20 cellular contexts compared by ENCODE assay signal in genomic region chr7:41691286-41691966, GRCh38.
"Had no signal": no experiment of that assay in that cellular context is flagged by ENCODE, and none has a peak within 500 bp of the region (broad histone marks: within the 10 kb centered on the region; RNA-seq: fewer than 3 reads in every experiment).

No MANE protein-coding gene starts in this region.

- H3K4me1 Mint-ChIP-seq: neural crest cell had no signal

- H3K4me3 Mint-ChIP-seq: activated T-cell treated with anti-CD3 and anti-CD28 coated beads, Interleukin-2, amount 50 U/mL, for 72 hours; neural crest cell; stimulated activated naive B cell treated with anti-CD40 and anti-IgM and Interleukin-4, amounts not matched to agents 10 μg/mL and 1 μg/mL and 100 μg/mL, for 72 hours had no signal

- FAIRE-seq: colon had no signal

- H3K4me1 ChIP-seq: gastrocnemius medialis, parathyroid adenoma, uterus had no signal

- H3K9me3 Mint-ChIP-seq: activated naive CD4-positive, alpha-beta T cell treated with anti-CD3 and anti-CD28 coated beads, Interleukin-2, amount 50 U/mL, for 72 hours; activated T-cell treated with anti-CD3 and anti-CD28 coated beads, Interleukin-2, amount 50 U/mL, for 72 hours; neural crest cell; stimulated activated naive B cell treated with anti-CD40 and anti-IgM and Interleukin-4, amounts not matched to agents 10 μg/mL and 1 μg/mL and 100 μg/mL, for 72 hours had no signal

- H3K79me2 ChIP-seq: parathyroid adenoma had no signal

- ATAC-seq: activated naive CD4-positive, alpha-beta T cell treated with anti-CD3 and anti-CD28 coated beads, Interleukin-2, amount 50 U/mL, for 72 hours; activated T-cell treated with anti-CD3 and anti-CD28 coated beads, Interleukin-2, amount 50 U/mL, for 72 hours; gastrocnemius medialis; stimulated activated naive B cell treated with anti-CD40 and anti-IgM and Interleukin-4, amounts not matched to agents 10 μg/mL and 1 μg/mL and 100 μg/mL, for 72 hours had no signal

- H3K27ac ChIP-seq: adrenal gland, gastrocnemius medialis, left ventricle myocardium inferior, parathyroid adenoma, sigmoid colon, thyroid gland, WERI-Rb-1 had no signal

- H2AFZ ChIP-seq: parathyroid adenoma had no signal

- DNase-seq: activated CD4-positive, alpha-beta T cell treated with anti-CD3 and anti-CD28 coated beads for 1 hour; activated CD8-positive, alpha-beta memory T cell treated with anti-CD3 and anti-CD28 coated beads for 24 hours; activated CD8-positive, alpha-beta memory T cell treated with anti-CD3 and anti-CD28 coated beads, Interleukin-2, amount 50 U/mL, for 48 hours; activated gamma-delta T cell; activated T-cell treated with anti-CD3 and anti-CD28 coated beads, Interleukin-2, amount 50 U/mL, for 72 hours; adrenal gland; gastrocnemius medialis; heart left ventricle; left ventricle myocardium inferior; sigmoid colon; stimulated activated naive B cell treated with anti-CD40 and anti-IgM and Interleukin-4, amounts not matched to agents 10 μg/mL and 1 μg/mL and 100 μg/mL, for 72 hours; SW 1271; T-helper 2 cell; thyroid gland; uterus; WERI-Rb-1 had no signal

- H3K4me3 ChIP-seq: adrenal gland, gastrocnemius medialis, heart left ventricle, left ventricle myocardium inferior, sigmoid colon, thyroid gland, uterus had no signal

- H3K36me3 Mint-ChIP-seq: activated naive CD4-positive, alpha-beta T cell treated with anti-CD3 and anti-CD28 coated beads, Interleukin-2, amount 50 U/mL, for 72 hours; stimulated activated naive B cell treated with anti-CD40 and anti-IgM and Interleukin-4, amounts not matched to agents 10 μg/mL and 1 μg/mL and 100 μg/mL, for 72 hours had no signal

- H3K27ac Mint-ChIP-seq: activated naive CD4-positive, alpha-beta T cell treated with anti-CD3 and anti-CD28 coated beads, Interleukin-2, amount 50 U/mL, for 72 hours; activated T-cell treated with anti-CD3 and anti-CD28 coated beads, Interleukin-2, amount 50 U/mL, for 72 hours; stimulated activated naive B cell treated with anti-CD40 and anti-IgM and Interleukin-4, amounts not matched to agents 10 μg/mL and 1 μg/mL and 100 μg/mL, for 72 hours had no signal

- H3K27me3 ChIP-seq: adrenal gland, gastrocnemius medialis, heart left ventricle, sigmoid colon, thyroid gland, uterus had no signal

- H3K9me3 ChIP-seq: adrenal gland, gastrocnemius medialis, heart left ventricle, left ventricle myocardium inferior, sigmoid colon, thyroid gland, uterus had no signal

- H3K36me3 ChIP-seq: adrenal gland, gastrocnemius medialis, left ventricle myocardium inferior, thyroid gland, uterus, WERI-Rb-1 had no signal

- H3K9ac ChIP-seq: parathyroid adenoma had no signal
